In the genomic region with DNA sequence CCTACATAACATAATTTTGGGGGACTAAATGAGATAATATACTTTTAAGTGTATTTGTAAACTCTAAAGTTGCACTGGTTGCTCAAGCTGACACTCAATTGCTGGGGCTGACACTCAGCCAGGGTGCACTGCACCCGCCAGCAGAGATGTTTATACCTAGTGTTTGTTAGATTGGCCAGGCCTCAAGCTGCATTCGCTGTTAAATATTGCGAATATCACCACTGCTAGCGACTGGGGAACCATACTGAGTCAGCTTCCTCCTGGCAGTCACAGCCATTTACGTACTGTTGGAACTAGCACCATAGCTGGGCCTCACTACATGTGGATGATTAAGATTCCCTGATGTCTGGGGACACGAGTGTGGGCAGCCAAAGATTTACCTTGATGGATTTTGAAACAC, we compare ENCODE assay signal across 2 cellular contexts.
TF ChIP-seq lines count a peak whose summit lies in the region.

No MANE protein-coding gene starts in this region.

TF ChIP-seq in IMR-90, 13 proteins besides CTCF, POLR2A, EP300 and RAD21:
- TF ChIP-seq CHD1 (IDR thresholded peaks at IDR 0.05; ENCODE audit: low read depth, low read length) (no peak), SMC3 (IDR thresholded peaks at IDR 0.05; ENCODE audit: low read depth, low read length) (no peak), CEBPB (IDR thresholded peaks at IDR 0.05; ENCODE audit: low read depth, low read length) (no peak), RFX5 (IDR thresholded peaks at IDR 0.05; ENCODE audit: low read depth, low read length) (no peak), RCOR1 (IDR thresholded peaks at IDR 0.05; ENCODE audit: insufficient replicate concordance, low read length) (no peak), MXI1 (IDR thresholded peaks at IDR 0.05; ENCODE audit: borderline replicate concordance, low read depth, low read length) (no peak), MAFK (IDR thresholded peaks at IDR 0.05; ENCODE audit: low read depth, low read length) (no peak), BHLHE40 (IDR thresholded peaks at IDR 0.05; ENCODE audit: low read depth, low read length) (no peak), NFE2L2 (IDR thresholded peaks at IDR 0.05; ENCODE audit: low read depth, low read length) (no peak)
- TF ChIP-seq, protein P1, sequence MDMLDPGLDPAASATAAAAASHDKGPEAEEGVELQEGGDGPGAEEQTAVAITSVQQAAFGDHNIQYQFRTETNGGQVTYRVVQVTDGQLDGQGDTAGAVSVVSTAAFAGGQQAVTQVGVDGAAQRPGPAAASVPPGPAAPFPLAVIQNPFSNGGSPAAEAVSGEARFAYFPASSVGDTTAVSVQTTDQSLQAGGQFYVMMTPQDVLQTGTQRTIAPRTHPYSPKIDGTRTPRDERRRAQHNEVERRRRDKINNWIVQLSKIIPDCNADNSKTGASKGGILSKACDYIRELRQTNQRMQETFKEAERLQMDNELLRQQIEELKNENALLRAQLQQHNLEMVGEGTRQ (IDR thresholded peaks at IDR 0.05; ENCODE audit: low read depth, low read length) = no peak
- TF ChIP-seq, protein P2, sequence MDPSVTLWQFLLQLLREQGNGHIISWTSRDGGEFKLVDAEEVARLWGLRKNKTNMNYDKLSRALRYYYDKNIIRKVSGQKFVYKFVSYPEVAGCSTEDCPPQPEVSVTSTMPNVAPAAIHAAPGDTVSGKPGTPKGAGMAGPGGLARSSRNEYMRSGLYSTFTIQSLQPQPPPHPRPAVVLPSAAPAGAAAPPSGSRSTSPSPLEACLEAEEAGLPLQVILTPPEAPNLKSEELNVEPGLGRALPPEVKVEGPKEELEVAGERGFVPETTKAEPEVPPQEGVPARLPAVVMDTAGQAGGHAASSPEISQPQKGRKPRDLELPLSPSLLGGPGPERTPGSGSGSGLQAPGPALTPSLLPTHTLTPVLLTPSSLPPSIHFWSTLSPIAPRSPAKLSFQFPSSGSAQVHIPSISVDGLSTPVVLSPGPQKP (IDR thresholded peaks at IDR 0.05; ENCODE audit: borderline replicate concordance, low read depth, low read length) = no peak

TF ChIP-seq in H1, 55 proteins besides CTCF, POLR2A, EP300 and RAD21:
- TF ChIP-seq SRF (IDR thresholded peaks at IDR 0.05; ENCODE audit: low read depth, low read length) = no peak
- no peak for TF ChIP-seq HDAC6 (IDR thresholded peaks at IDR 0.05; ENCODE audit: low read depth, low read length)
- no peak for TF ChIP-seq TCF12 (IDR thresholded peaks at IDR 0.05; ENCODE audit: low read depth, low read length)
- TF ChIP-seq RXRA (IDR thresholded peaks at IDR 0.05; ENCODE audit: insufficient read depth, low read depth, low read length) = no peak
- no peak for TF ChIP-seq BACH1 (IDR thresholded peaks at IDR 0.05; ENCODE audit: low read length)
- TF ChIP-seq HDAC2 (IDR thresholded peaks at IDR 0.05; ENCODE audit: borderline replicate concordance in 1 of 2, low read depth in 2 of 2, low read length in 2 of 2) = no peak
